ENCODE assay signal across 14 cellular contexts in genomic region chr5:159777049-159777448, GRCh38.
"Had no signal": no experiment of that assay in that cellular context is flagged by ENCODE, and none has a peak within 500 bp of the region (broad histone marks: within the 10 kb centered on the region; RNA-seq: fewer than 3 reads in every experiment).

No MANE protein-coding gene starts in this region.

- H3K9me3 ChIP-seq: mucosa of descending colon, transverse colon had no signal

- H3K27me3 ChIP-seq: dorsolateral prefrontal cortex had no signal

- H3K27ac ChIP-seq: transverse colon, VCaP had no signal

- H3K36me3 ChIP-seq: transverse colon had no signal

- DNase-seq: activated CD4-positive, alpha-beta T cell treated with anti-CD3 and anti-CD28 coated beads for 1 hour; activated CD4-positive, alpha-beta T cell treated with anti-CD3 and anti-CD28 coated beads, Interleukin-2, amount 50 U/mL, for 4 hours; activated naive CD4-positive, alpha-beta T cell; activated T-cell treated with anti-CD3 and anti-CD28 coated beads for 4 hours; kidney glomerular epithelial cell; left ventricle myocardium superior; mucosa of descending colon; naive thymus-derived CD8-positive, alpha-beta T cell; stimulated activated CD4-positive, alpha-beta T cell treated with anti-CD3 and anti-CD28 coated beads, Interleukin-15, amount 100 ng/mL, for 24 hours; stimulated activated CD4-positive, alpha-beta T cell treated with anti-CD3 and anti-CD28 coated beads, Interleukin-4, amount 100 ng/mL, for 1 hour; stimulated activated naive B cell treated with anti-CD40 and anti-IgM and Interleukin-4, amounts not matched to agents 10 μg/mL and 1 μg/mL and 100 μg/mL, for 72 hours; transverse colon had no signal

- H3K4me3 ChIP-seq: dorsolateral prefrontal cortex, mucosa of descending colon, transverse colon had no signal
